ENCODE assay signal across 15 cellular contexts in the genomic region with DNA sequence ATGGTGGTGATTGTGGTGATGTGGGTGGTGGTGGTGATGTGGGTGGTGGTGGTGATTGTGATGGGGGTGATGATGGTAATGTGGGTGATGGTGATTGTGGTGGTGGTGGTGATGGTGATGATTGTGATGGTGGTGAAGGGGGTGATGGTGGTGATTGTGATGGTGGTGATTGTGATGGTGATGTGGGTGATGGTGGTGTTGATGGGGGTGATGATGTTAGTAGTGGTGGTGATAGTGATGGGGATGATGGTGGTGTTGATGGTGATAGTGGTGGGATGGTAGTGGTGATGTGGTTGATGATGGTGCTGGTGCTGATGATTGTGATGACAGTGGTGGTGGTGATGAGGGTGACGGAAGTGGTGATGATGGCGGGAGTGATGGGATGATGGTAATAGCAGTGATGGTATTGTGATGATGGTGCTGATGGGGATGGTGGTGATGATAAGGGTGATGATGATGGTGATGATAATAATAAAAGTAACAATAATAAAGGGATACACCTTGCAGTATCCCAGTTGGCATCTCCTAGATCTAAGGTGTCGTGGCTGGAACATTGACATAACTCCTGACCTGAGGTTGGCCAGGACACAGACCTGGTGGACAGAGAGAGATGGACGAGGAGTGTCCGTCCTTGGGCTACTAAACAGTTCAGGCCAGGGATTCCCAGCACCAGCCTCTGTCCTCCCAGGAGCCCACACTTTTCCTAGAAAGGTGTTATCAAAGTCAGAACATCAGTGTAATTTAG.
DNase-seq lines count a peak whose midpoint lies in the region; ATAC-seq and TF ChIP-seq lines count a peak whose summit lies in the region.
"Had no signal": no experiment of that assay in that cellular context is flagged by ENCODE, and none has a peak within 500 bp of the region (broad histone marks: within the 10 kb centered on the region; RNA-seq: fewer than 3 reads in every experiment).

No MANE protein-coding gene starts in this region.

- peak overlapping the region; percentile 36 for H3K18ac ChIP-seq in trophoblast cell (ENCODE audit: low read length)

- H3K79me1 ChIP-seq in trophoblast cell (ENCODE audit: low read length): peaks cover 4% of the 10 kb centered on the region

- H2BK12ac ChIP-seq in trophoblast cell (ENCODE audit: low read length): no peak overlapping the region

- CTCF ChIA-PET in activated CD8-positive, alpha-beta memory T cell treated with anti-CD3 and anti-CD28 coated beads, Interleukin-2, amount 10 ng/mL, durations not matched to agents 7 days and 5 days (lab: Charles Lee): no interaction called here
- CTCF ChIA-PET in HEK293 (lab: Yijun Ruan, JAX): no interaction called here

- H3K23ac ChIP-seq in trophoblast cell (ENCODE audit: low read length): no peak overlapping the region

- H3K4me1 ChIP-seq in HEK293 (ENCODE audit: control insufficient read depth, insufficient read depth, low read length) (no peaks in the 10 kb centered on the region), trophoblast cell (ENCODE audit: control insufficient read depth in 1 of 2, insufficient read depth in 2 of 2, low read length in 2 of 2) (peaks cover 3 to 5% of the 10 kb centered on the region in 2 experiments), heart left ventricle (peaks cover 0 to 28% (median 13%) of the 10 kb centered on the region in 12 donors), sigmoid colon (peaks cover 0 to 55% (median 45%) of the 10 kb centered on the region in 4 donors)

- peaks cover 6% of the 10 kb centered on the region for H3K4me1 Mint-ChIP-seq in activated CD8-positive, alpha-beta memory T cell treated with anti-CD3 and anti-CD28 coated beads, Interleukin-2, amount 10 ng/mL, durations not matched to agents 7 days and 5 days
- H3K4me1 Mint-ChIP-seq in effector memory CD8-positive, alpha-beta T cell (ENCODE audit: low read depth in 2 of 2): peaks cover 16% of the 10 kb centered on the region in 2 donors

- H3K27me3 ChIP-seq in trophoblast cell (ENCODE audit: insufficient read depth, low read length): no peaks in the 10 kb centered on the region
- H3K27me3 ChIP-seq in heart left ventricle: no peaks in the 10 kb centered on the region
- no peaks in the 10 kb centered on the region for H3K27me3 ChIP-seq in sigmoid colon
- H3K27me3 ChIP-seq: MG63 had no signal

- H2BK5ac ChIP-seq in trophoblast cell (ENCODE audit: low read depth, low read length, poor library complexity): no peak overlapping the region

- no peak overlapping the region for H3K14ac ChIP-seq in trophoblast cell (ENCODE audit: low read length)

- no peak for TF ChIP-seq POLR2A in heart left ventricle (IDR thresholded peaks at IDR 0.05)
- TF ChIP-seq POLR2A in sigmoid colon (IDR thresholded peaks at IDR 0.05): no peak

- H3K9me3 ChIP-seq in HEK293 (ENCODE audit: control insufficient read depth, insufficient read depth, low read depth, low read length): no peaks in the 10 kb centered on the region
- peaks cover 11% of the 10 kb centered on the region for H3K9me3 ChIP-seq in trophoblast cell (ENCODE audit: insufficient read depth, low read depth, low read length)
- no peaks in the 10 kb centered on the region for H3K9me3 ChIP-seq in heart left ventricle
- no peaks in the 10 kb centered on the region for H3K9me3 ChIP-seq in sigmoid colon
- H3K9me3 ChIP-seq: MG63 had no signal

- no peak for DNase-seq in activated CD8-positive, alpha-beta memory T cell treated with anti-CD3 and anti-CD28 coated beads, Interleukin-2, amount 10 ng/mL, durations not matched to agents 7 days and 5 days
- DNase-seq in activated CD8-positive, alpha-beta memory T cell treated with anti-CD3 and anti-CD28 coated beads, Interleukin-2, amount 50 U/mL, for 48 hours: no peak
- DNase-seq in effector memory CD8-positive, alpha-beta T cell: peak in 2 of 3 experiments; percentile 40 to 41
- DNase-seq in trophoblast cell (no peak), heart left ventricle (no peak), sigmoid colon (no peak)
- DNase-seq: MG63, NCI-H1092 treated with DMSO at 0.1 percent for 48 hours, NCI-H1694, NCI-H345, NCI-H526 treated with DMSO at 0.1 percent for 48 hours had no signal

- TF ChIP-seq CTCF in HEK293 (tag by site-specific recombination; IDR thresholded peaks at IDR 0.05): no peak
- no peak for TF ChIP-seq CTCF in heart left ventricle (IDR thresholded peaks at IDR 0.05)
- no peak for TF ChIP-seq CTCF in sigmoid colon (IDR thresholded peaks at IDR 0.05)

- H3K36me3 ChIP-seq in HEK293 (ENCODE audit: control insufficient read depth in 2 of 2, insufficient read depth in 1 of 2, low read length in 2 of 2): peaks cover 0 to 76% of the 10 kb centered on the region in 2 experiments; a peak in 2 of 3 replicates
- peaks cover 60 to 68% of the 10 kb centered on the region in 2 experiments for H3K36me3 ChIP-seq in trophoblast cell (ENCODE audit: control insufficient read depth in 1 of 2, insufficient read depth in 2 of 2, low read length in 2 of 2)
- H3K36me3 ChIP-seq in heart left ventricle: peaks cover 0 to 63% (median 34%) of the 10 kb centered on the region in 9 donors
- H3K36me3 ChIP-seq in sigmoid colon: peaks cover 21 to 54% (median 40%) of the 10 kb centered on the region in 4 donors

- H3K9me3 Mint-ChIP-seq in activated CD8-positive, alpha-beta memory T cell treated with anti-CD3 and anti-CD28 coated beads, Interleukin-2, amount 10 ng/mL, durations not matched to agents 7 days and 5 days (ENCODE audit: low read depth): no peaks in the 10 kb centered on the region
- H3K9me3 Mint-ChIP-seq in effector memory CD8-positive, alpha-beta T cell: no peaks in the 10 kb centered on the region

- no peak overlapping the region for H3K27ac ChIP-seq in HEK293 (ENCODE audit: extremely low read depth, low read depth, low read length)
- no peak overlapping the region for H3K27ac ChIP-seq in trophoblast cell (ENCODE audit: low read depth, low read length)
- no peak overlapping the region for H3K27ac ChIP-seq in heart left ventricle
- no peak overlapping the region for H3K27ac ChIP-seq in sigmoid colon
- H3K27ac ChIP-seq: C4-2B, HL-60 had no signal

- H3K27me3 Mint-ChIP-seq in activated CD8-positive, alpha-beta memory T cell treated with anti-CD3 and anti-CD28 coated beads, Interleukin-2, amount 10 ng/mL, durations not matched to agents 7 days and 5 days: no peaks in the 10 kb centered on the region
- H3K27me3 Mint-ChIP-seq in effector memory CD8-positive, alpha-beta T cell: no peaks in the 10 kb centered on the region

- no peak overlapping the region for H2AK5ac ChIP-seq in trophoblast cell (ENCODE audit: low read length)

- peak; percentile 17 for ATAC-seq in activated CD8-positive, alpha-beta memory T cell treated with anti-CD3 and anti-CD28 coated beads, Interleukin-2, amount 10 ng/mL, durations not matched to agents 7 days and 5 days
- ATAC-seq in effector memory CD8-positive, alpha-beta T cell (replicated peaks): peak; percentile 68
- ATAC-seq in heart left ventricle (no peak), HG03039 (IDR thresholded peaks at IDR 0.05; ENCODE audit: unreplicated experiment) (no peak)

- WGBS in trophoblast cell (ENCODE audit: extremely low coverage, insufficient coverage, insufficient read length): no CpG with 5 or more reads among the region's 5 CpGs
- 91 to 97% (median 96%) methylated on average over 5 of the region's 5 CpGs for WGBS in heart left ventricle, 4 donors
- WGBS in sigmoid colon, 2 donors: 94 to 96% methylated on average over 5 of the region's 5 CpGs

- no peak overlapping the region for H3K27ac Mint-ChIP-seq in activated CD8-positive, alpha-beta memory T cell treated with anti-CD3 and anti-CD28 coated beads, Interleukin-2, amount 10 ng/mL, durations not matched to agents 7 days and 5 days
- H3K27ac Mint-ChIP-seq in effector memory CD8-positive, alpha-beta T cell: no peak overlapping the region

- H3K36me3 Mint-ChIP-seq in activated CD8-positive, alpha-beta memory T cell treated with anti-CD3 and anti-CD28 coated beads, Interleukin-2, amount 10 ng/mL, durations not matched to agents 7 days and 5 days: peaks cover 26% of the 10 kb centered on the region
- H3K36me3 Mint-ChIP-seq in effector memory CD8-positive, alpha-beta T cell (ENCODE audit: insufficient read depth): peaks cover 51% of the 10 kb centered on the region

- intact Hi-C loops in heart left ventricle (cut with DNase I): loop anchor here in 1 of 10 donors (5.0 kb wide), 1 partner anchor 33 kb away; no protein-coding TSS in a partner anchor
- intact Hi-C loops in sigmoid colon (cut with DNase I): no loop called here

- H3K4ac ChIP-seq in trophoblast cell (ENCODE audit: low read depth, low read length): no peak overlapping the region

- no peak overlapping the region for H3K4me3 Mint-ChIP-seq in activated CD8-positive, alpha-beta memory T cell treated with anti-CD3 and anti-CD28 coated beads, Interleukin-2, amount 10 ng/mL, durations not matched to agents 7 days and 5 days
- H3K4me3 Mint-ChIP-seq in effector memory CD8-positive, alpha-beta T cell: no peak overlapping the region

- TF ChIP-seq EP300 in sigmoid colon (IDR thresholded peaks at IDR 0.05): no peak

- H4K91ac ChIP-seq in trophoblast cell (ENCODE audit: low read depth, low read length): no peak overlapping the region

- no peak overlapping the region for H2AFZ ChIP-seq in trophoblast cell (ENCODE audit: insufficient read depth, low read length, poor library complexity)

- H3K4me3 ChIP-seq in HEK293 (ENCODE audit: low read depth, low read length) (no peak overlapping the region), trophoblast cell (ENCODE audit: low read depth, low read length) (peak overlapping the region; percentile 4), heart left ventricle (no peak overlapping the region), sigmoid colon (no peak overlapping the region)
- H3K4me3 ChIP-seq: MG63 had no signal

- no peak overlapping the region for H2BK120ac ChIP-seq in trophoblast cell (ENCODE audit: insufficient read depth, low read length, poor library complexity)

- no peak overlapping the region for H4K12ac ChIP-seq in trophoblast cell (ENCODE audit: low read depth, low read length)

- H3K9ac ChIP-seq in trophoblast cell (ENCODE audit: low read length): no peak overlapping the region

- POLR2A ChIA-PET in HEK293 (lab: Yijun Ruan, JAX): no interaction called here

- H3K4me2 ChIP-seq in trophoblast cell (ENCODE audit: low read length): no peak overlapping the region

- no peak overlapping the region for H4K8ac ChIP-seq in trophoblast cell (ENCODE audit: low read depth, low read length)

- H3K79me2 ChIP-seq in trophoblast cell (ENCODE audit: control insufficient read depth, insufficient read depth, low read length, poor library complexity): peaks cover 16% of the 10 kb centered on the region

TF ChIP-seq in HEK293, 187 proteins besides CTCF, POLR2A, EP300 and RAD21 (continues in another document):
- TF ChIP-seq ZNF335 (tag by site-specific recombination; conservative IDR thresholded peaks at IDR 0.05) (no peak), ZFHX2 (tag by site-specific recombination; conservative IDR thresholded peaks at IDR 0.05) (peak; percentile 55)

Comparison
In these comparisons a context has a peak if more than half of its experiments do, and no peak if none do; other contexts are left out.
1. ATAC-seq: peak in activated CD8-positive, alpha-beta memory T cell treated with anti-CD3 and anti-CD28 coated beads, Interleukin-2, amount 10 ng/mL, durations not matched to agents 7 days and 5 days (single experiment) and effector memory CD8-positive, alpha-beta T cell (single experiment); none in heart left ventricle (0 of 4) and HG03039 (single experiment).
2. DNase-seq: peak in effector memory CD8-positive, alpha-beta T cell (2 of 3); none in activated CD8-positive, alpha-beta memory T cell treated with anti-CD3 and anti-CD28 coated beads, Interleukin-2, amount 10 ng/mL, durations not matched to agents 7 days and 5 days (single experiment), activated CD8-positive, alpha-beta memory T cell treated with anti-CD3 and anti-CD28 coated beads, Interleukin-2, amount 50 U/mL, for 48 hours (single experiment), trophoblast cell (0 of 2), heart left ventricle (0 of 5) and sigmoid colon (single experiment).